8 cellular contexts compared by ENCODE assay signal in genomic region chr5:43305948-43306563, GRCh38. TPM values are rescaled to one million over a fixed set of nuclear protein-coding genes. Genes with fewer than 3 reads are reported as not detected.
A peak's percentile ranks its signal among the peaks of the same experiment; 100 is the strongest.
DNase-seq lines count a peak whose midpoint lies in the region; ATAC-seq and TF ChIP-seq lines count a peak whose summit lies in the region.

No MANE protein-coding gene starts in this region.

- ATAC-seq in HG02571 (IDR thresholded peaks at IDR 0.05; ENCODE audit: unreplicated experiment) = peak; percentile 45

- H3K79me2 ChIP-seq in osteoblast (ENCODE audit: insufficient read depth, low read length) = peaks cover 89% of the 10 kb centered on the region

- H3K4me3 Mint-ChIP-seq in activated naive CD4-positive, alpha-beta T cell treated with anti-CD3 and anti-CD28 coated beads, Interleukin-2, amount 10 ng/mL, durations not matched to agents 7 days and 5 days = no peak overlapping the region
- no peak overlapping the region for H3K4me3 Mint-ChIP-seq in T-helper 1 cell treated with Interleukin-12 subunit alpha and Interleukin-12 subunit beta and Interleukin-4 antibody, amounts not matched to agents 30 μg/mL and 1 μg/mL, for 36 hours

- no peaks in the 10 kb centered on the region for H3K9me3 Mint-ChIP-seq in activated naive CD4-positive, alpha-beta T cell treated with anti-CD3 and anti-CD28 coated beads, Interleukin-2, amount 10 ng/mL, durations not matched to agents 7 days and 5 days
- no peaks in the 10 kb centered on the region for H3K9me3 Mint-ChIP-seq in T-helper 1 cell treated with Interleukin-12 subunit alpha and Interleukin-12 subunit beta and Interleukin-4 antibody, amounts not matched to agents 30 μg/mL and 1 μg/mL, for 36 hours

- DNase-seq in activated naive CD4-positive, alpha-beta T cell treated with anti-CD3 and anti-CD28 coated beads, Interleukin-2, amount 10 ng/mL, durations not matched to agents 7 days and 5 days = no peak
- DNase-seq in activated naive CD4-positive, alpha-beta T cell treated with anti-CD3 and anti-CD28 coated beads, Interleukin-2, amount 50 U/mL, for 16 hours = no peak
- DNase-seq in NCI-H187 (lab: John Stamatoyannopoulos, UW) (peak; percentile 8 to 9), fibroblast of gingiva (ENCODE audit: low read depth) (peak; percentile 63), osteoblast (ENCODE audit: insufficient read length, low spot score, missing footprints) (peak; percentile 47)
- DNase-seq in activated CD4-positive, alpha-beta T cell treated with anti-CD3 and anti-CD28 coated beads, Interleukin-2, amount 50 U/mL, for 1 hour = no peak

- H3K36me3 Mint-ChIP-seq in activated naive CD4-positive, alpha-beta T cell treated with anti-CD3 and anti-CD28 coated beads, Interleukin-2, amount 10 ng/mL, durations not matched to agents 7 days and 5 days = peaks cover 56% of the 10 kb centered on the region
- peaks cover 26% of the 10 kb centered on the region for H3K36me3 Mint-ChIP-seq in T-helper 1 cell treated with Interleukin-12 subunit alpha and Interleukin-12 subunit beta and Interleukin-4 antibody, amounts not matched to agents 30 μg/mL and 1 μg/mL, for 36 hours (ENCODE audit: low read depth)

- no peak overlapping the region for H2AFZ ChIP-seq in osteoblast (ENCODE audit: low read length)

- H3K27ac ChIP-seq in osteoblast (ENCODE audit: low read depth, low read length) = no peak overlapping the region

- peak overlapping the region; percentile 50 for H3K27ac Mint-ChIP-seq in activated naive CD4-positive, alpha-beta T cell treated with anti-CD3 and anti-CD28 coated beads, Interleukin-2, amount 10 ng/mL, durations not matched to agents 7 days and 5 days
- H3K27ac Mint-ChIP-seq in T-helper 1 cell treated with Interleukin-12 subunit alpha and Interleukin-12 subunit beta and Interleukin-4 antibody, amounts not matched to agents 30 μg/mL and 1 μg/mL, for 36 hours = peak overlapping the region; percentile 59

- peak; percentile 73 for TF ChIP-seq CTCF in osteoblast (IDR thresholded peaks at IDR 0.05; ENCODE audit: extremely low read depth, low read depth, low read length)

- H3K9me3 ChIP-seq in osteoblast (ENCODE audit: low read depth, low read length) = no peaks in the 10 kb centered on the region

- peaks cover 3% of the 10 kb centered on the region for H3K36me3 ChIP-seq in osteoblast (ENCODE audit: insufficient read depth, low read length)

- H4K20me1 ChIP-seq in osteoblast (ENCODE audit: insufficient read depth, low read length) = peaks cover 30% of the 10 kb centered on the region

- peaks cover 4% of the 10 kb centered on the region for H3K4me1 ChIP-seq in osteoblast (ENCODE audit: insufficient read depth, low read length)

- CTCF ChIA-PET in activated naive CD4-positive, alpha-beta T cell treated with anti-CD3 and anti-CD28 coated beads, Interleukin-2, amount 10 ng/mL, durations not matched to agents 7 days and 5 days (lab: Charles Lee) = interaction anchor here (0.7 to 2.1 kb wide), 11 partner anchors 10 to 242 kb away, joined by 3 to 11 read pairs (median 3); partner anchors contain the start of gene NIM1K

- no peak overlapping the region for H3K4me3 ChIP-seq in osteoblast (ENCODE audit: insufficient read depth, low read length)

- H3K27me3 ChIP-seq in osteoblast (ENCODE audit: insufficient read depth, low read length) = no peaks in the 10 kb centered on the region

- H3K27me3 Mint-ChIP-seq in activated naive CD4-positive, alpha-beta T cell treated with anti-CD3 and anti-CD28 coated beads, Interleukin-2, amount 10 ng/mL, durations not matched to agents 7 days and 5 days = no peaks in the 10 kb centered on the region
- no peaks in the 10 kb centered on the region for H3K27me3 Mint-ChIP-seq in T-helper 1 cell treated with Interleukin-12 subunit alpha and Interleukin-12 subunit beta and Interleukin-4 antibody, amounts not matched to agents 30 μg/mL and 1 μg/mL, for 36 hours (ENCODE audit: low read depth)

- peaks cover 77% of the 10 kb centered on the region for H3K4me1 Mint-ChIP-seq in activated naive CD4-positive, alpha-beta T cell treated with anti-CD3 and anti-CD28 coated beads, Interleukin-2, amount 10 ng/mL, durations not matched to agents 7 days and 5 days
- peaks cover 71% of the 10 kb centered on the region for H3K4me1 Mint-ChIP-seq in T-helper 1 cell treated with Interleukin-12 subunit alpha and Interleukin-12 subunit beta and Interleukin-4 antibody, amounts not matched to agents 30 μg/mL and 1 μg/mL, for 36 hours (ENCODE audit: low read depth)

- no peak overlapping the region for H3K4me2 ChIP-seq in osteoblast (ENCODE audit: insufficient read depth, low read length)

RNA-seq across cellular contexts. Expression of gene HMGCS1, which starts 7.2 kb away (rescaled TPM):
- total RNA-seq in osteoblast = 222 and 277 TPM in 2 replicates

Comparison
In these comparisons a context has a peak if more than half of its experiments do, and no peak if none do; other contexts are left out.
1. DNase-seq: peak in NCI-H187 (2 of 2), fibroblast of gingiva (single experiment) and osteoblast (single experiment); none in activated naive CD4-positive, alpha-beta T cell treated with anti-CD3 and anti-CD28 coated beads, Interleukin-2, amount 10 ng/mL, durations not matched to agents 7 days and 5 days (single experiment), activated naive CD4-positive, alpha-beta T cell treated with anti-CD3 and anti-CD28 coated beads, Interleukin-2, amount 50 U/mL, for 16 hours (single experiment) and activated CD4-positive, alpha-beta T cell treated with anti-CD3 and anti-CD28 coated beads, Interleukin-2, amount 50 U/mL, for 1 hour (single experiment).